ENCODE assay signal across 2 cellular contexts in genomic region chr17:1699891-1700290, GRCh38. TPM values are rescaled to one million over a fixed set of nuclear protein-coding genes. Genes with fewer than 3 reads are reported as not detected.
"Had no signal": no experiment of that assay in that cellular context is flagged by ENCODE, and none has a peak within 500 bp of the region (broad histone marks: within the 10 kb centered on the region; RNA-seq: fewer than 3 reads in every experiment).

No MANE protein-coding gene starts in this region.

RNA-seq across cellular contexts. Expression of gene TLCD2, which starts 10.3 kb away (rescaled TPM):
- total RNA-seq: OCI-LY7 had no signal

RNA-seq across cellular contexts. Expression of gene SERPINF2, which starts 42.8 kb away (rescaled TPM):
- total RNA-seq: SJSA1 had no signal
